ENCODE assay signal across 13 cellular contexts in genomic region chr12:106296179-106296877, GRCh38. TPM values are rescaled to one million over a fixed set of nuclear protein-coding genes. Genes with fewer than 3 reads are reported as not detected.
DNase-seq lines count a peak whose midpoint lies in the region; ATAC-seq, FAIRE-seq and TF ChIP-seq lines count a peak whose summit lies in the region.
"Had no signal": no experiment of that assay in that cellular context is flagged by ENCODE, and none has a peak within 500 bp of the region (broad histone marks: within the 10 kb centered on the region; RNA-seq: fewer than 3 reads in every experiment).

No MANE protein-coding gene starts in this region.

- H3K27ac ChIP-seq in AG04450 (ENCODE audit: low read depth, low read length) = peak overlapping the region; percentile 42
- H3K27ac ChIP-seq: C4-2B had no signal

- no peaks in the 10 kb centered on the region for H3K36me3 ChIP-seq in H7 (replicated peaks; ENCODE audit: control insufficient read depth, insufficient read depth, low read length)

- FAIRE-seq in frontal cortex (lab: Jason Lieb, UNC) = no peak

- DNase-seq in AG04450 (ENCODE audit: low read depth, low spot score) (no peak), M059J (ENCODE audit: low read depth) (peak; percentile 95), choroid plexus epithelial cell (ENCODE audit: low read depth) (peak; percentile 62), left colon (no peak), NCI-H774 (lab: John Stamatoyannopoulos, UW) (no peak), HuH-7.5 (ENCODE audit: low spot score) (no peak), frontal cortex (ENCODE audit: low spot score in 2 of 2) (no peak), H7 (no peak)
- DNase-seq: activated CD8-positive, alpha-beta T cell treated with anti-CD3 and anti-CD28 coated beads, Interleukin-2, amount 10 ng/mL, durations not matched to agents 7 days and 5 days; NCI-H345; SW 1271 had no signal

- ATAC-seq in left colon = peak; percentile 48
- ATAC-seq: activated CD8-positive, alpha-beta T cell treated with anti-CD3 and anti-CD28 coated beads, Interleukin-2, amount 10 ng/mL, durations not matched to agents 7 days and 5 days; stimulated activated effector memory CD8-positive, alpha-beta T cell treated with anti-CD3 and anti-CD28 coated beads, Interleukin-12 subunit alpha, Interleukin-12 subunit beta, amount 100 ng/mL, for 72 hours had no signal

- CTCF ChIA-PET in AG04450 (lab: Charles Lee) = interaction anchor here (0.6 to 2.1 kb wide), 5 partner anchors 13 to 72 kb away, joined by 3 to 6 read pairs (median 4); partner anchors contain the start of gene POLR3B

- H3K9me3 ChIP-seq in AG04450 (ENCODE audit: control insufficient read depth, insufficient read depth, low read length) = no peaks in the 10 kb centered on the region

- intact Hi-C loops in left colon (cut with DNase I, micrococcal nuclease) = no loop called here

- no peak for TF ChIP-seq CTCF in AG04450 (IDR thresholded peaks at IDR 0.05; ENCODE audit: low read depth, low read length)
- no peak for TF ChIP-seq CTCF in choroid plexus epithelial cell (conservative IDR thresholded peaks at IDR 0.05; ENCODE audit: low read depth, low read length)

- POLR2A ChIA-PET in AG04450 (lab: Yijun Ruan, JAX) = interaction anchor here (0.7 to 1.5 kb wide), 4 partner anchors 15 to 62 kb away, joined by 3 to 5 read pairs (median 4); partner anchors contain the start of gene POLR3B

- H3K4me3 ChIP-seq in AG04450 (ENCODE audit: low read depth, low read length) (no peak overlapping the region), choroid plexus epithelial cell (ENCODE audit: low read depth, low read length) (no peak overlapping the region), H7 (ENCODE audit: insufficient read depth, low read depth, low read length) (no peak overlapping the region)

- H3K27me3 ChIP-seq in AG04450 (ENCODE audit: control insufficient read depth, insufficient read depth, low read length) = no peaks in the 10 kb centered on the region
- no peaks in the 10 kb centered on the region for H3K27me3 ChIP-seq in H7 (ENCODE audit: control insufficient read depth, insufficient read depth, low read length)

RNA-seq across cellular contexts. Expression of gene TCP11L2, which starts 6.2 kb away (rescaled TPM):
- polyA plus RNA-seq in AG04450 (2011; rRNA removed) = 22.0 and 26.5 TPM in 2 replicates
- 57.8 and 69.6 TPM in 2 replicates for polyA minus RNA-seq in AG04450 (2011; rRNA and poly(A)+ RNA removed)
- total RNA-seq in M059J (2014; rRNA removed; shearing (Covaris generic)) = 15.8 and 30.1 TPM in 2 replicates
- total RNA-seq in left colon (10 to 100 TPM; 22.1 to 46.5 TPM), frontal cortex (47.3 TPM)
- total RNA-seq in H7 (2014; rRNA removed; shearing (Covaris generic)) = 6.9 and 8.3 TPM in 2 replicates

RNA-seq across cellular contexts. Expression of gene CKAP4, which starts 48.5 kb away (rescaled TPM):
- 376 and 389 TPM in 2 replicates for polyA plus RNA-seq in AG04450 (2011; rRNA removed)
- polyA minus RNA-seq in AG04450 (2011; rRNA and poly(A)+ RNA removed) = 147 and 148 TPM in 2 replicates
- 179 and 286 TPM in 2 replicates for total RNA-seq in M059J (2014; rRNA removed; shearing (Covaris generic))
- total RNA-seq in left colon (10 to 100 TPM; 74.0 to 90.1 TPM), frontal cortex (24.1 TPM)
- 52.0 and 54.4 TPM in 2 replicates for total RNA-seq in H7 (2014; rRNA removed; shearing (Covaris generic))

Comparison
In these comparisons a context has a peak if more than half of its experiments do, and no peak if none do; other contexts are left out.
1. DNase-seq: peak in M059J (single experiment) and choroid plexus epithelial cell (single experiment); none in AG04450 (single experiment), left colon (0 of 2), NCI-H774 (single experiment), HuH-7.5 (single experiment), frontal cortex (0 of 2) and H7 (single experiment).